Comparison of ENCODE assay signal across 11 cellular contexts in genomic region chr7:75963383-75963995, GRCh38. TPM values are rescaled to one million over a fixed set of nuclear protein-coding genes. Genes with fewer than 3 reads are reported as not detected.
A peak's percentile ranks its signal among the peaks of the same experiment; 100 is the strongest.
DNase-seq lines count a peak whose midpoint lies in the region; ATAC-seq and TF ChIP-seq lines count a peak whose summit lies in the region.
"Had no signal": no experiment of that assay in that cellular context is flagged by ENCODE, and none has a peak within 500 bp of the region (broad histone marks: within the 10 kb centered on the region; RNA-seq: fewer than 3 reads in every experiment).

No MANE protein-coding gene starts in this region.

- H3K4me3 ChIP-seq in adrenal gland, result no peak overlapping the region
- H3K4me3 ChIP-seq in fibroblast of pulmonary artery (replicated peaks; ENCODE audit: low read depth, low read length), result no peak overlapping the region
- no peak overlapping the region for H3K4me3 ChIP-seq in testis

- no peak for ATAC-seq in omental fat pad (ENCODE audit: low FRiP score)

- H3K4me1 ChIP-seq in adrenal gland (replicated peaks in 1 of 2), result peaks cover 55 to 67% of the 10 kb centered on the region in 2 donors
- peaks cover 43% of the 10 kb centered on the region for H3K4me1 ChIP-seq in testis

- TF ChIP-seq POLR2A in adrenal gland (IDR thresholded peaks at IDR 0.05), result no peak
- no peak for TF ChIP-seq POLR2A in testis (IDR thresholded peaks at IDR 0.05)

- H3K27me3 Mint-ChIP-seq in nephron (ENCODE audit: low read depth), result peaks cover 3% of the 10 kb centered on the region
- H3K27me3 Mint-ChIP-seq: CD4-positive, alpha-beta memory T cell had no signal

- no peaks in the 10 kb centered on the region for H3K9me3 ChIP-seq in adrenal gland (replicated peaks in 1 of 3)
- H3K9me3 ChIP-seq in testis, result no peaks in the 10 kb centered on the region

- intact Hi-C loops in adrenal gland (cut with DNase I) (no loop called here), testis (cut with DNase I; ENCODE audit: low total_unique reads) (no loop called here)

- H3K4me1 Mint-ChIP-seq in nephron, result peaks cover 52% of the 10 kb centered on the region

- DNase-seq in adrenal gland (peak in 3 of 7 donors; percentile 15 to 52 (median 42)), fibroblast of pulmonary artery (ENCODE audit: low read depth) (peak; percentile 30), testis (no peak), omental fat pad (ENCODE audit: low spot score) (no peak), middle frontal gyrus (ENCODE audit: extremely low spot score, low spot score) (no peak)
- DNase-seq in stimulated activated CD8-positive, alpha-beta memory T cell treated with anti-CD3 and anti-CD28 coated beads, Interleukin-4, amount 100 ng/mL, for 48 hours, result no peak
- no peak for DNase-seq in stimulated activated CD4-positive, alpha-beta T cell treated with anti-CD3 and anti-CD28 coated beads, Interleukin-12 subunit alpha, Interleukin-12 subunit beta, amount 100 ng/mL, for 4 hours
- DNase-seq: activated CD4-positive, alpha-beta T cell treated with anti-CD3 and anti-CD28 coated beads, Interleukin-2, amount 50 U/mL, for 48 hours; CD4-positive, alpha-beta memory T cell; NCI-H1694 had no signal

- 39 to 55% (median 49%) methylated on average over 8 to 9 of the region's 9 CpGs for WGBS in adrenal gland, 4 donors
- 57 to 63% methylated on average over 7 to 9 of the region's 9 CpGs for WGBS in testis, 2 donors

- H3K27ac Mint-ChIP-seq in nephron, result peak overlapping the region; percentile 39 to 78 (median 78)

- TF ChIP-seq CTCF in adrenal gland (IDR thresholded peaks at IDR 0.05) (no peak), fibroblast of pulmonary artery (IDR thresholded peaks at IDR 0.05; ENCODE audit: low read length, missing control alignments) (no peak), nephron (IDR thresholded peaks at IDR 0.05; ENCODE audit: unreplicated experiment in 3 of 3) (no peak), testis (IDR thresholded peaks at IDR 0.05) (no peak), omental fat pad (IDR thresholded peaks at IDR 0.05) (no peak)

- H3K4me3 Mint-ChIP-seq in nephron, result peak overlapping the region in 2 of 3 experiments; percentile 39 to 54
- H3K4me3 Mint-ChIP-seq: CD4-positive, alpha-beta memory T cell had no signal

- H3K27me3 ChIP-seq in adrenal gland (no peaks in the 10 kb centered on the region), testis (no peaks in the 10 kb centered on the region)

- no peaks in the 10 kb centered on the region for H3K9me3 Mint-ChIP-seq in nephron
- H3K9me3 Mint-ChIP-seq: CD4-positive, alpha-beta memory T cell had no signal

- H3K36me3 Mint-ChIP-seq in nephron (ENCODE audit: low read depth), result peaks cover 23% of the 10 kb centered on the region

- peak overlapping the region; percentile 69 to 97 (median 81) for H3K27ac ChIP-seq in adrenal gland
- H3K27ac ChIP-seq in testis, result peak overlapping the region; percentile 62 to 74

- H3K36me3 ChIP-seq in adrenal gland (replicated peaks in 1 of 2), result peaks cover 0 to 16% of the 10 kb centered on the region in 2 donors
- H3K36me3 ChIP-seq in testis (ENCODE audit: low read depth, missing control alignments), result no peaks in the 10 kb centered on the region

RNA-seq across cellular contexts. Expression of gene TMEM120A, which starts 30.9 kb away (rescaled TPM):
- total RNA-seq in adrenal gland (100 to 1,000 TPM in 4 of 8 donors, 10 to 100 TPM in 4; 51.4 to 277 (median 113) TPM), testis (100 to 1,000 TPM in 1 of 2 donors, 10 to 100 TPM in 1; 85.9 to 150 TPM), omental fat pad (100 to 1,000 TPM in 1 of 4 donors, 10 to 100 TPM in 3; 34.9 to 104 (median 51.5) TPM)
- polyA plus RNA-seq in adrenal gland (100 to 1,000 TPM; 197 to 260 (median 227) TPM), testis (ENCODE audit: insufficient read depth, low read depth, low replicate concordance) (270 TPM)

RNA-seq across cellular contexts. Expression of gene POR, which starts 48.5 kb away (rescaled TPM):
- total RNA-seq in adrenal gland (1,000 to 10,000 TPM in 1 of 8 donors, 100 to 1,000 TPM in 7; 268 to 1,301 (median 582) TPM), testis (100 to 1,000 TPM; 122 to 169 TPM), omental fat pad (100 to 1,000 TPM; 105 to 243 (median 150) TPM)
- polyA plus RNA-seq in adrenal gland (100 to 1,000 TPM; 442 to 981 (median 731) TPM), testis (ENCODE audit: insufficient read depth, low read depth, low replicate concordance) (98.5 TPM)
